26 cellular contexts compared by ENCODE assay signal in the genomic region with DNA sequence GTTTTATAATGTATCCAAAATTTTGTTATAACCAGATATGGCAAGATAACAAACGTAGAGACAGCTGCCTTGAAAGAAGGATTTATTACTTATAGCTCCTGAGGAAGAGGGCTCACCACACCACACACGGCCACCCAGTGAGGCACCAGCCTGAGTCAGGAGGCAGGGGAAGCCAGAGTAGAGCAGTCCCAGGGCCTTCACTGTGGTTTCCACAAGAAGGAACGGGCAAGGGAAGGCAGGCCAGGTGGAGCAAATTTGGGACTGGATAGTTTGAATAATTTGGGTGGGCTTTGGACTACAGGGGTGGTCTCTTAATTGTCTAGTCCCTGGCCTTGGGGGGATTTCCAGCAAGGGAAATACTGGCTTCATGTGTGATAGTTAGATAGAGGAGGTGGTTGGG.
"Had no signal": no experiment of that assay in that cellular context is flagged by ENCODE, and none has a peak within 500 bp of the region (broad histone marks: within the 10 kb centered on the region; RNA-seq: fewer than 3 reads in every experiment).

No MANE protein-coding gene starts in this region.

- H3K36me3 ChIP-seq: esophagus squamous epithelium, suprapubic skin, tibial nerve had no signal

- H3K9me3 ChIP-seq: body of pancreas, esophagus squamous epithelium, psoas muscle, suprapubic skin had no signal

- H3K4me1 ChIP-seq: parathyroid adenoma, psoas muscle had no signal

- H3K79me2 ChIP-seq: parathyroid adenoma had no signal

- H3K4me3 Mint-ChIP-seq: activated CD8-positive, alpha-beta memory T cell treated with anti-CD3 and anti-CD28 coated beads, Interleukin-2, amount 10 ng/mL, durations not matched to agents 7 days and 5 days; activated CD8-positive, alpha-beta T cell treated with anti-CD3 and anti-CD28 coated beads, Interleukin-2, amount 10 ng/mL, durations not matched to agents 7 days and 5 days; activated naive CD8-positive, alpha-beta T cell; activated T-cell treated with anti-CD3 and anti-CD28 coated beads, Interleukin-2, amount 50 U/mL, for 72 hours; mesothelial cell of epicardium; naive B cell; stimulated activated naive B cell treated with anti-CD40 and anti-IgM and Interleukin-4, amounts not matched to agents 10 μg/mL and 1 μg/mL and 100 μg/mL, for 72 hours; T-helper 17 cell had no signal

- H3K27ac Mint-ChIP-seq: activated CD8-positive, alpha-beta memory T cell treated with anti-CD3 and anti-CD28 coated beads, Interleukin-2, amount 10 ng/mL, durations not matched to agents 7 days and 5 days; activated CD8-positive, alpha-beta T cell treated with anti-CD3 and anti-CD28 coated beads, Interleukin-2, amount 10 ng/mL, durations not matched to agents 7 days and 5 days; activated naive CD8-positive, alpha-beta T cell; activated T-cell treated with anti-CD3 and anti-CD28 coated beads, Interleukin-2, amount 50 U/mL, for 72 hours; mesothelial cell of epicardium; naive B cell; stimulated activated naive B cell treated with anti-CD40 and anti-IgM and Interleukin-4, amounts not matched to agents 10 μg/mL and 1 μg/mL and 100 μg/mL, for 72 hours; T-helper 17 cell had no signal

- H2AFZ ChIP-seq: parathyroid adenoma had no signal

- H3K36me3 Mint-ChIP-seq: activated CD8-positive, alpha-beta memory T cell treated with anti-CD3 and anti-CD28 coated beads, Interleukin-2, amount 10 ng/mL, durations not matched to agents 7 days and 5 days; activated naive CD8-positive, alpha-beta T cell; mesothelial cell of epicardium; stimulated activated naive B cell treated with anti-CD40 and anti-IgM and Interleukin-4, amounts not matched to agents 10 μg/mL and 1 μg/mL and 100 μg/mL, for 72 hours had no signal

- H3K4me1 Mint-ChIP-seq: activated CD8-positive, alpha-beta memory T cell treated with anti-CD3 and anti-CD28 coated beads, Interleukin-2, amount 10 ng/mL, durations not matched to agents 7 days and 5 days; T-helper 17 cell had no signal

- H3K9me3 Mint-ChIP-seq: activated T-cell treated with anti-CD3 and anti-CD28 coated beads, Interleukin-2, amount 50 U/mL, for 72 hours; mesothelial cell of epicardium had no signal

- DNase-seq: activated CD4-positive, alpha-beta T cell treated with anti-CD3 and anti-CD28 coated beads for 1 hour; activated CD4-positive, alpha-beta T cell treated with anti-CD3 and anti-CD28 coated beads, Interleukin-2, amount 50 U/mL, for 1 hour; activated CD8-positive, alpha-beta memory T cell treated with anti-CD3 and anti-CD28 coated beads, Interleukin-2, amount 10 ng/mL, durations not matched to agents 7 days and 5 days; activated CD8-positive, alpha-beta T cell treated with anti-CD3 and anti-CD28 coated beads, Interleukin-2, amount 10 ng/mL, durations not matched to agents 7 days and 5 days; activated naive CD4-positive, alpha-beta T cell; activated T-cell treated with anti-CD3 and anti-CD28 coated beads, Interleukin-2, amount 50 U/mL, for 72 hours; aorta; body of pancreas; effector CD4-positive, alpha-beta T cell; esophagus squamous epithelium; left cardiac atrium; naive B cell; occipital lobe; psoas muscle; stimulated activated CD4-positive, alpha-beta T cell treated with anti-CD3 and anti-CD28 coated beads, Interleukin-1b, Interleukin-23, amount 100 ng/mL, for 48 hours; stimulated activated CD4-positive, alpha-beta T cell treated with anti-CD3 and anti-CD28 coated beads, Interleukin-4, amount 100 ng/mL, for 4 hours; stimulated activated CD8-positive, alpha-beta memory T cell treated with anti-CD3 and anti-CD28 coated beads, Interleukin-4, amount 100 ng/mL, for 48 hours; stimulated activated naive B cell treated with anti-CD40 and anti-IgM and Interleukin-4, amounts not matched to agents 10 μg/mL and 1 μg/mL and 100 μg/mL, for 72 hours; T-helper 17 cell had no signal

- ATAC-seq: activated CD8-positive, alpha-beta memory T cell treated with anti-CD3 and anti-CD28 coated beads, Interleukin-2, amount 10 ng/mL, durations not matched to agents 7 days and 5 days; activated CD8-positive, alpha-beta T cell treated with anti-CD3 and anti-CD28 coated beads, Interleukin-2, amount 10 ng/mL, durations not matched to agents 7 days and 5 days; activated T-cell treated with anti-CD3 and anti-CD28 coated beads, Interleukin-2, amount 50 U/mL, for 72 hours; body of pancreas; left cardiac atrium; psoas muscle; stimulated activated naive B cell treated with anti-CD40 and anti-IgM and Interleukin-4, amounts not matched to agents 10 μg/mL and 1 μg/mL and 100 μg/mL, for 72 hours; T-helper 17 cell had no signal

- H3K4me2 ChIP-seq: smooth muscle cell had no signal

- H3K27ac ChIP-seq: body of pancreas, epithelial cell of prostate, esophagus squamous epithelium, parathyroid adenoma, psoas muscle, suprapubic skin, tibial nerve had no signal

- H3K9ac ChIP-seq: parathyroid adenoma had no signal

- H3K4me3 ChIP-seq: body of pancreas, esophagus squamous epithelium, psoas muscle, smooth muscle cell, suprapubic skin, tibial nerve had no signal
